In genomic region chr9:20754556-20754955, GRCh38 we compare ENCODE assay signal across 1 cellular context.
TF ChIP-seq lines count a peak whose summit lies in the region.

No MANE protein-coding gene starts in this region.

TF ChIP-seq in IMR-90, 13 proteins besides CTCF, POLR2A, EP300 and RAD21 (continued from another document):
- no peak for TF ChIP-seq RCOR1 (IDR thresholded peaks at IDR 0.05; ENCODE audit: insufficient replicate concordance, low read length)
- no peak for TF ChIP-seq CEBPB (IDR thresholded peaks at IDR 0.05; ENCODE audit: low read depth, low read length)
- TF ChIP-seq, protein P1, sequence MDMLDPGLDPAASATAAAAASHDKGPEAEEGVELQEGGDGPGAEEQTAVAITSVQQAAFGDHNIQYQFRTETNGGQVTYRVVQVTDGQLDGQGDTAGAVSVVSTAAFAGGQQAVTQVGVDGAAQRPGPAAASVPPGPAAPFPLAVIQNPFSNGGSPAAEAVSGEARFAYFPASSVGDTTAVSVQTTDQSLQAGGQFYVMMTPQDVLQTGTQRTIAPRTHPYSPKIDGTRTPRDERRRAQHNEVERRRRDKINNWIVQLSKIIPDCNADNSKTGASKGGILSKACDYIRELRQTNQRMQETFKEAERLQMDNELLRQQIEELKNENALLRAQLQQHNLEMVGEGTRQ (IDR thresholded peaks at IDR 0.05; ENCODE audit: low read depth, low read length), result no peak
- TF ChIP-seq MAZ (IDR thresholded peaks at IDR 0.05; ENCODE audit: borderline replicate concordance, low read depth, low read length), result no peak
- no peak for TF ChIP-seq FOS (IDR thresholded peaks at IDR 0.05; ENCODE audit: low read depth, low read length)
- no peak for TF ChIP-seq NFE2L2 (IDR thresholded peaks at IDR 0.05; ENCODE audit: low read depth, low read length)
- TF ChIP-seq, protein P2, sequence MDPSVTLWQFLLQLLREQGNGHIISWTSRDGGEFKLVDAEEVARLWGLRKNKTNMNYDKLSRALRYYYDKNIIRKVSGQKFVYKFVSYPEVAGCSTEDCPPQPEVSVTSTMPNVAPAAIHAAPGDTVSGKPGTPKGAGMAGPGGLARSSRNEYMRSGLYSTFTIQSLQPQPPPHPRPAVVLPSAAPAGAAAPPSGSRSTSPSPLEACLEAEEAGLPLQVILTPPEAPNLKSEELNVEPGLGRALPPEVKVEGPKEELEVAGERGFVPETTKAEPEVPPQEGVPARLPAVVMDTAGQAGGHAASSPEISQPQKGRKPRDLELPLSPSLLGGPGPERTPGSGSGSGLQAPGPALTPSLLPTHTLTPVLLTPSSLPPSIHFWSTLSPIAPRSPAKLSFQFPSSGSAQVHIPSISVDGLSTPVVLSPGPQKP (IDR thresholded peaks at IDR 0.05; ENCODE audit: borderline replicate concordance, low read depth, low read length), result no peak
